In the genomic region with DNA sequence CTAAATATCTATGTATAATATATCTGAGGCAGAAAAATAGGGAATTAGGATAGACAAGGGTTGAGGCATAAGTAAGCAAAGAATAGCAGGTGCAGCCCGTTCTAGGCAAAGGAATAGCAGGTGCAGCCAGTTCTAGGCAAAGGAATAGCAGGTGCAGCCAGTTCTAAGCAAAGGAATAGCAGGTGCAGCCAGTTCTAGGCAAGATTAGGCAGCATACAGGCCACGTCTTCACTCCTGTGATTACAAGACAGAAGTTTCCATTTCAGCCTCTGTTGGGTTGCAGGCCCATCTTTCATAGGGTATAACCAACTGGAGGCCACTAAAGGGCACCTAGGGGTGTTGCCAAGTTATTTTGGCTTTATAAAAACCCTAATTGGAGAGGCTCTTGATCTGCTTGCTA, we compare ENCODE assay signal across 1 cellular context.
TF ChIP-seq lines count a peak whose summit lies in the region.

No MANE protein-coding gene starts in this region.

TF ChIP-seq in K562, 482 proteins besides CTCF, POLR2A, EP300 and RAD21 (continued from another document):
- TF ChIP-seq SAP30 (IDR thresholded peaks at IDR 0.05; ENCODE audit: borderline replicate concordance, insufficient read depth, low read depth, low read length, poor library complexity, severe bottlenecking) = no peak
- TF ChIP-seq, protein P1, sequence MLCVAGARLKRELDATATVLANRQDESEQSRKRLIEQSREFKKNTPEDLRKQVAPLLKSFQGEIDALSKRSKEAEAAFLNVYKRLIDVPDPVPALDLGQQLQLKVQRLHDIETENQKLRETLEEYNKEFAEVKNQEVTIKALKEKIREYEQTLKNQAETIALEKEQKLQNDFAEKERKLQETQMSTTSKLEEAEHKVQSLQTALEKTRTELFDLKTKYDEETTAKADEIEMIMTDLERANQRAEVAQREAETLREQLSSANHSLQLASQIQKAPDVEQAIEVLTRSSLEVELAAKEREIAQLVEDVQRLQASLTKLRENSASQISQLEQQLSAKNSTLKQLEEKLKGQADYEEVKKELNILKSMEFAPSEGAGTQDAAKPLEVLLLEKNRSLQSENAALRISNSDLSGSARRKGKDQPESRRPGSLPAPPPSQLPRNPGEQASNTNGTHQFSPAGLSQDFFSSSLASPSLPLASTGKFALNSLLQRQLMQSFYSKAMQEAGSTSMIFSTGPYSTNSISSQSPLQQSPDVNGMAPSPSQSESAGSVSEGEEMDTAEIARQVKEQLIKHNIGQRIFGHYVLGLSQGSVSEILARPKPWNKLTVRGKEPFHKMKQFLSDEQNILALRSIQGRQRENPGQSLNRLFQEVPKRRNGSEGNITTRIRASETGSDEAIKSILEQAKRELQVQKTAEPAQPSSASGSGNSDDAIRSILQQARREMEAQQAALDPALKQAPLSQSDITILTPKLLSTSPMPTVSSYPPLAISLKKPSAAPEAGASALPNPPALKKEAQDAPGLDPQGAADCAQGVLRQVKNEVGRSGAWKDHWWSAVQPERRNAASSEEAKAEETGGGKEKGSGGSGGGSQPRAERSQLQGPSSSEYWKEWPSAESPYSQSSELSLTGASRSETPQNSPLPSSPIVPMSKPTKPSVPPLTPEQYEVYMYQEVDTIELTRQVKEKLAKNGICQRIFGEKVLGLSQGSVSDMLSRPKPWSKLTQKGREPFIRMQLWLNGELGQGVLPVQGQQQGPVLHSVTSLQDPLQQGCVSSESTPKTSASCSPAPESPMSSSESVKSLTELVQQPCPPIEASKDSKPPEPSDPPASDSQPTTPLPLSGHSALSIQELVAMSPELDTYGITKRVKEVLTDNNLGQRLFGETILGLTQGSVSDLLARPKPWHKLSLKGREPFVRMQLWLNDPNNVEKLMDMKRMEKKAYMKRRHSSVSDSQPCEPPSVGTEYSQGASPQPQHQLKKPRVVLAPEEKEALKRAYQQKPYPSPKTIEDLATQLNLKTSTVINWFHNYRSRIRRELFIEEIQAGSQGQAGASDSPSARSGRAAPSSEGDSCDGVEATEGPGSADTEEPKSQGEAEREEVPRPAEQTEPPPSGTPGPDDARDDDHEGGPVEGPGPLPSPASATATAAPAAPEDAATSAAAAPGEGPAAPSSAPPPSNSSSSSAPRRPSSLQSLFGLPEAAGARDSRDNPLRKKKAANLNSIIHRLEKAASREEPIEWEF (CRISPR knock-in tag; IDR thresholded peaks at IDR 0.05) = no peak
- TF ChIP-seq MTF1 (CRISPR knock-in tag; IDR thresholded peaks at IDR 0.05; ENCODE audit: borderline replicate concordance) = no peak
- no peak for TF ChIP-seq ZNF174 (CRISPR knock-in tag; IDR thresholded peaks at IDR 0.05)
- TF ChIP-seq ELF1 (tag; IDR thresholded peaks at IDR 0.05) = no peak
- TF ChIP-seq, protein P2, sequence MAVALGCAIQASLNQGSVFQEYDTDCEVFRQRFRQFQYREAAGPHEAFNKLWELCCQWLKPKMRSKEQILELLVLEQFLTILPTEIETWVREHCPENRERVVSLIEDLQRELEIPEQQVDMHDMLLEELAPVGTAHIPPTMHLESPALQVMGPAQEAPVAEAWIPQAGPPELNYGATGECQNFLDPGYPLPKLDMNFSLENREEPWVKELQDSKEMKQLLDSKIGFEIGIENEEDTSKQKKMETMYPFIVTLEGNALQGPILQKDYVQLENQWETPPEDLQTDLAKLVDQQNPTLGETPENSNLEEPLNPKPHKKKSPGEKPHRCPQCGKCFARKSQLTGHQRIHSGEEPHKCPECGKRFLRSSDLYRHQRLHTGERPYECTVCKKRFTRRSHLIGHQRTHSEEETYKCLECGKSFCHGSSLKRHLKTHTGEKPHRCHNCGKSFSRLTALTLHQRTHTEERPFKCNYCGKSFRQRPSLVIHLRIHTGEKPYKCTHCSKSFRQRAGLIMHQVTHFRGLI (CRISPR knock-in tag; IDR thresholded peaks at IDR 0.05) = no peak
- TF ChIP-seq, protein P3, sequence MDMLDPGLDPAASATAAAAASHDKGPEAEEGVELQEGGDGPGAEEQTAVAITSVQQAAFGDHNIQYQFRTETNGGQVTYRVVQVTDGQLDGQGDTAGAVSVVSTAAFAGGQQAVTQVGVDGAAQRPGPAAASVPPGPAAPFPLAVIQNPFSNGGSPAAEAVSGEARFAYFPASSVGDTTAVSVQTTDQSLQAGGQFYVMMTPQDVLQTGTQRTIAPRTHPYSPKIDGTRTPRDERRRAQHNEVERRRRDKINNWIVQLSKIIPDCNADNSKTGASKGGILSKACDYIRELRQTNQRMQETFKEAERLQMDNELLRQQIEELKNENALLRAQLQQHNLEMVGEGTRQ (CRISPR knock-in tag; IDR thresholded peaks at IDR 0.05) = no peak
- no peak for TF ChIP-seq ARID2 (IDR thresholded peaks at IDR 0.05)
- TF ChIP-seq CC2D1A (IDR thresholded peaks at IDR 0.05) = no peak
- TF ChIP-seq, protein P4, sequence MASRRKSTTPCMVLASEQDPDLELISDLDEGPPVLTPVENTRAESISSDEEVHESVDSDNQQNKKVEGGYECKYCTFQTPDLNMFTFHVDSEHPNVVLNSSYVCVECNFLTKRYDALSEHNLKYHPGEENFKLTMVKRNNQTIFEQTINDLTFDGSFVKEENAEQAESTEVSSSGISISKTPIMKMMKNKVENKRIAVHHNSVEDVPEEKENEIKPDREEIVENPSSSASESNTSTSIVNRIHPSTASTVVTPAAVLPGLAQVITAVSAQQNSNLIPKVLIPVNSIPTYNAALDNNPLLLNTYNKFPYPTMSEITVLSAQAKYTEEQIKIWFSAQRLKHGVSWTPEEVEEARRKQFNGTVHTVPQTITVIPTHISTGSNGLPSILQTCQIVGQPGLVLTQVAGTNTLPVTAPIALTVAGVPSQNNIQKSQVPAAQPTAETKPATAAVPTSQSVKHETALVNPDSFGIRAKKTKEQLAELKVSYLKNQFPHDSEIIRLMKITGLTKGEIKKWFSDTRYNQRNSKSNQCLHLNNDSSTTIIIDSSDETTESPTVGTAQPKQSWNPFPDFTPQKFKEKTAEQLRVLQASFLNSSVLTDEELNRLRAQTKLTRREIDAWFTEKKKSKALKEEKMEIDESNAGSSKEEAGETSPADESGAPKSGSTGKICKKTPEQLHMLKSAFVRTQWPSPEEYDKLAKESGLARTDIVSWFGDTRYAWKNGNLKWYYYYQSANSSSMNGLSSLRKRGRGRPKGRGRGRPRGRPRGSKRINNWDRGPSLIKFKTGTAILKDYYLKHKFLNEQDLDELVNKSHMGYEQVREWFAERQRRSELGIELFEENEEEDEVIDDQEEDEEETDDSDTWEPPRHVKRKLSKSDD (conservative IDR thresholded peaks at IDR 0.05; ENCODE audit: low read length) = no peak
- no peak for TF ChIP-seq FOXJ3 (CRISPR knock-in tag; IDR thresholded peaks at IDR 0.05)
TF ChIP-seq in K562: peak in this region for 0.
